28 cellular contexts compared by ENCODE assay signal in the genomic region with DNA sequence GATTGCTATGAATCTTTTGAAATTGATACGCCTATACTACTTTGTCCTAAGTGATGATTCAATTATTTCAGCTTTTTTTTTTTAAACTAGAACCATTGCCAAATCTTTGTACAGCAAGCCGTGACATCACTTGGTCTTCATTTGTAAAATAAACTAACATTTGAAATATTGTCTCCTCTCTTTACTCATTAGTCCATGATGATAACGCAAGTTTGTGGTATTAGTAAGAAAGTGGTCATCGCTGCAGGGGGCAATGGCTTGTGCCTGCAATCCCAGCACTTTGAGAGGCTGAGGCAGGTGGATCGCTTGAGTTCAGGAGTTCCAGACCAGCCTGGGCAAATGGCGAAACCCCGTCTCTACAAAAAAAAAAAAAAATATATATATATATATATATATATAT. TPM values are rescaled to one million over a fixed set of nuclear protein-coding genes. Genes with fewer than 3 reads are reported as not detected.
"Had no signal": no experiment of that assay in that cellular context is flagged by ENCODE, and none has a peak within 500 bp of the region (broad histone marks: within the 10 kb centered on the region; RNA-seq: fewer than 3 reads in every experiment).

No MANE protein-coding gene starts in this region.

- H3K36me3 Mint-ChIP-seq: activated naive CD8-positive, alpha-beta T cell treated with anti-CD3 and anti-CD28 coated beads for 36 hours; naive thymus-derived CD4-positive, alpha-beta T cell; stimulated activated effector memory CD8-positive, alpha-beta T cell treated with anti-CD3 and anti-CD28 coated beads, Interleukin-12 subunit alpha, Interleukin-12 subunit beta, amount 100 ng/mL, for 72 hours; type B pancreatic cell had no signal

- H3K9me3 Mint-ChIP-seq: activated naive CD8-positive, alpha-beta T cell treated with anti-CD3 and anti-CD28 coated beads for 36 hours; dendritic cell treated with granulocyte-macrophage colony-stimulating factor and Interleukin-4, amounts not matched to agents 40 ng/mL and 50 ng/mL, for 4 days; endodermal cell; neural crest cell had no signal

- DNase-seq: activated CD4-positive, alpha-beta T cell treated with anti-CD3 and anti-CD28 coated beads for 4 hours; activated CD4-positive, alpha-beta T cell treated with anti-CD3 and anti-CD28 coated beads, Interleukin-2, amount 50 U/mL, for 4 hours; activated effector memory CD4-positive, alpha-beta T cell treated with anti-CD3 and anti-CD28 coated beads, Interleukin-2, amount 50 U/mL, for 16 hours; activated naive CD4-positive, alpha-beta T cell treated with anti-CD3 and anti-CD28 coated beads for 36 hours; activated naive CD8-positive, alpha-beta T cell treated with anti-CD3 and anti-CD28 coated beads for 36 hours; activated T-cell treated with anti-CD3 and anti-CD28 coated beads for 4 hours; adrenal gland; central memory CD4-positive, alpha-beta T cell; endodermal cell; gastrocnemius medialis; kidney; left colon; midbrain; naive thymus-derived CD4-positive, alpha-beta T cell; nucleus accumbens; psoas muscle; sigmoid colon; small intestine; stimulated activated CD4-positive, alpha-beta T cell treated with anti-CD3 and anti-CD28 coated beads, Interleukin-4, amount 100 ng/mL, for 24 hours; stimulated activated naive CD8-positive, alpha-beta T cell treated with anti-CD3 and anti-CD28 coated beads, Interleukin-15, amount 100 ng/mL, for 72 hours; substantia nigra; uterus had no signal

- H3K4me1 Mint-ChIP-seq: activated naive CD8-positive, alpha-beta T cell treated with anti-CD3 and anti-CD28 coated beads for 36 hours; naive thymus-derived CD4-positive, alpha-beta T cell; neural crest cell; stimulated activated effector memory CD8-positive, alpha-beta T cell treated with anti-CD3 and anti-CD28 coated beads, Interleukin-12 subunit alpha, Interleukin-12 subunit beta, amount 100 ng/mL, for 72 hours; stimulated activated naive CD8-positive, alpha-beta T cell treated with anti-CD3 and anti-CD28 coated beads, Interleukin-15, amount 100 ng/mL, for 72 hours had no signal

- H3K4me3 Mint-ChIP-seq: activated naive CD4-positive, alpha-beta T cell treated with anti-CD3 and anti-CD28 coated beads for 36 hours; activated naive CD8-positive, alpha-beta T cell treated with anti-CD3 and anti-CD28 coated beads for 36 hours; dendritic cell treated with granulocyte-macrophage colony-stimulating factor and Interleukin-4, amounts not matched to agents 40 ng/mL and 50 ng/mL, for 4 days; endodermal cell; naive thymus-derived CD4-positive, alpha-beta T cell; neural crest cell; stimulated activated effector memory CD8-positive, alpha-beta T cell treated with anti-CD3 and anti-CD28 coated beads, Interleukin-12 subunit alpha, Interleukin-12 subunit beta, amount 100 ng/mL, for 72 hours; stimulated activated naive CD8-positive, alpha-beta T cell treated with anti-CD3 and anti-CD28 coated beads, Interleukin-15, amount 100 ng/mL, for 72 hours; T-helper 2 cell treated with Interferon-gamma antibody and Interleukin-4, amounts not matched to agents 5 μg/mL and 100 μg/mL, for 36 hours; type B pancreatic cell had no signal

- H3K27ac Mint-ChIP-seq: activated naive CD4-positive, alpha-beta T cell treated with anti-CD3 and anti-CD28 coated beads for 36 hours; activated naive CD8-positive, alpha-beta T cell treated with anti-CD3 and anti-CD28 coated beads for 36 hours; dendritic cell treated with granulocyte-macrophage colony-stimulating factor and Interleukin-4, amounts not matched to agents 40 ng/mL and 50 ng/mL, for 4 days; endodermal cell; naive thymus-derived CD4-positive, alpha-beta T cell; stimulated activated effector memory CD8-positive, alpha-beta T cell treated with anti-CD3 and anti-CD28 coated beads, Interleukin-12 subunit alpha, Interleukin-12 subunit beta, amount 100 ng/mL, for 72 hours; stimulated activated naive CD8-positive, alpha-beta T cell treated with anti-CD3 and anti-CD28 coated beads, Interleukin-15, amount 100 ng/mL, for 72 hours; T-helper 2 cell treated with Interferon-gamma antibody and Interleukin-4, amounts not matched to agents 5 μg/mL and 100 μg/mL, for 36 hours; type B pancreatic cell had no signal

- H3K27me3 Mint-ChIP-seq: activated naive CD8-positive, alpha-beta T cell treated with anti-CD3 and anti-CD28 coated beads for 36 hours; dendritic cell treated with granulocyte-macrophage colony-stimulating factor and Interleukin-4, amounts not matched to agents 40 ng/mL and 50 ng/mL, for 4 days; naive thymus-derived CD4-positive, alpha-beta T cell; stimulated activated naive CD8-positive, alpha-beta T cell treated with anti-CD3 and anti-CD28 coated beads, Interleukin-15, amount 100 ng/mL, for 72 hours; type B pancreatic cell had no signal

- ATAC-seq: esophagus mucosa; gastrocnemius medialis; left colon; naive thymus-derived CD4-positive, alpha-beta T cell; psoas muscle; stimulated activated effector memory CD8-positive, alpha-beta T cell treated with anti-CD3 and anti-CD28 coated beads, Interleukin-12 subunit alpha, Interleukin-12 subunit beta, amount 100 ng/mL, for 72 hours; stimulated activated naive CD8-positive, alpha-beta T cell treated with anti-CD3 and anti-CD28 coated beads, Interleukin-15, amount 100 ng/mL, for 72 hours had no signal

RNA-seq across cellular contexts. Expression of gene ARHGAP42, which starts 12.9 kb away (rescaled TPM):
- total RNA-seq: activated naive CD4-positive, alpha-beta T cell treated with anti-CD3 and anti-CD28 coated beads for 36 hours had no signal
- polyA plus RNA-seq: naive thymus-derived CD4-positive, alpha-beta T cell had no signal
